Comparison of ENCODE assay signal across 1 cellular context in the genomic region with DNA sequence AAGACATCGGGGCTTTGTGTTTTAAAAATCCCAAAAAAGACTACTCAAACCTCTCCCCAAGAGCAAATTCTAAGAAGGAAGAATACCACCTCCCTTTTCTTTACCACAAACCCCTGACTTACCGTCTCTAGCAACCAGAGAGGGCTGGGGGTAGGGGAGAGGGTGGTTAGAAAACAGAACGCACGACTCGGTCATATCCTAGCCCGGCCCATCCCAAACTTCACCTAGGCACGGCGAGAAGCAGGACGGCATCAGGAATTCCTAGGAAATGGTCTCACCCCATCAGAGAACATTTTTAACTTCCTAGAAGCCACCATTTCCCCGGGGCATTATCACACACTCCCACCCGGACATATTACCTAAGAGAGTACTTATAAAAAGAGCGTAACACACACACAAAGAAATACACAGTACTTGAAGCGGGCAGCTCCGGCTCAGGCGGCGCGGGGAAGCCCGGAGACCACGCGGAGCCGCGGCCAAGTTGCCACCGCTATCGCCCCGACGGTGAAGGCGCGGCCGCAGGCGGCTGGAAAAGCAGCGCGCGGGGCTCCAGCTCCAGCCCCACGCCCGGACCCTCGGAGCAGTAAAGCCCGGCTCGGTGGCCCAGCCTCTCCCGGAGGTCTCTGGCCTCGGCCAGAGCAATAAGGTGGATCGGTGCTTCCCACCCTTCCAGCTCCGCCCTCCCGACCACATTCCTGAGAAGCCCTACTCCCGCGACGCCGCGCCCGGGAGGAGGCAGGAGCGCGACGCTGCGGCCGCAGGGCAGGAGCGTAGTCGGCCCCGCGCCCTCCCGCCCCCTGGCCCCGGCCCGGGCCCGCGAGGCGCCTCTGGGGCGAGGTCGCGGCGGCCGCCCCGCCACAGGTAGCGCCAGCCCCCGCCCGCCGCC.
TF ChIP-seq lines count a peak whose summit lies in the region.

No MANE protein-coding gene starts in this region.

TF ChIP-seq in HepG2, 621 proteins besides CTCF, POLR2A, EP300 and RAD21 (continued from another document and continues in another):
- TF ChIP-seq, protein P1, sequence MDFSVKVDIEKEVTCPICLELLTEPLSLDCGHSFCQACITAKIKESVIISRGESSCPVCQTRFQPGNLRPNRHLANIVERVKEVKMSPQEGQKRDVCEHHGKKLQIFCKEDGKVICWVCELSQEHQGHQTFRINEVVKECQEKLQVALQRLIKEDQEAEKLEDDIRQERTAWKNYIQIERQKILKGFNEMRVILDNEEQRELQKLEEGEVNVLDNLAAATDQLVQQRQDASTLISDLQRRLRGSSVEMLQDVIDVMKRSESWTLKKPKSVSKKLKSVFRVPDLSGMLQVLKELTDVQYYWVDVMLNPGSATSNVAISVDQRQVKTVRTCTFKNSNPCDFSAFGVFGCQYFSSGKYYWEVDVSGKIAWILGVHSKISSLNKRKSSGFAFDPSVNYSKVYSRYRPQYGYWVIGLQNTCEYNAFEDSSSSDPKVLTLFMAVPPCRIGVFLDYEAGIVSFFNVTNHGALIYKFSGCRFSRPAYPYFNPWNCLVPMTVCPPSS (IDR thresholded peaks at IDR 0.05): no peak
- TF ChIP-seq HDAC2 (CRISPR knock-in tag; IDR thresholded peaks at IDR 0.05) (0 out of 2 replicates have a peak, but pooled peaks have one; percentile 25), REPIN1 (CRISPR knock-in tag; IDR thresholded peaks at IDR 0.05; ENCODE audit: borderline replicate concordance, low read depth) (no peak), SRY (CRISPR knock-in tag; IDR thresholded peaks at IDR 0.05) (no peak), ISX (CRISPR knock-in tag; conservative IDR thresholded peaks at IDR 0.05) (no peak), AHR (CRISPR knock-in tag; IDR thresholded peaks at IDR 0.05) (no peak), ZNF83 (CRISPR knock-in tag; IDR thresholded peaks at IDR 0.05; ENCODE audit: borderline replicate concordance) (no peak), GZF1 (CRISPR knock-in tag; IDR thresholded peaks at IDR 0.05) (no peak), SP1 (IDR thresholded peaks at IDR 0.05) (no peak), SP1 (CRISPR knock-in tag; IDR thresholded peaks at IDR 0.05) (0 out of 2 replicates have a peak, but pooled peaks have one; percentile 13), POLR2AphosphoS2 (IDR thresholded peaks at IDR 0.05; ENCODE audit: low read depth, low read length) (no peak), ZNF282 (IDR thresholded peaks at IDR 0.05; ENCODE audit: partially characterized antibody) (no peak), RBFOX2 (IDR thresholded peaks at IDR 0.05; ENCODE audit: low read depth, low read length) (no peak), NAIF1 (CRISPR knock-in tag; IDR thresholded peaks at IDR 0.05; ENCODE audit: borderline replicate concordance) (no peak), ZNF335 (CRISPR knock-in tag; IDR thresholded peaks at IDR 0.05) (no peak), ZNF12 (CRISPR knock-in tag; IDR thresholded peaks at IDR 0.05) (no peak), MXD4 (CRISPR knock-in tag; IDR thresholded peaks at IDR 0.05) (no peak), SOX5 (CRISPR knock-in tag; IDR thresholded peaks at IDR 0.05; ENCODE audit: borderline replicate concordance) (no peak), SMARCC2 (IDR thresholded peaks at IDR 0.05) (no peak), ZNF883 (CRISPR knock-in tag; IDR thresholded peaks at IDR 0.05; ENCODE audit: not compliant biosample characterization) (no peak), ZNF317 (CRISPR knock-in tag; IDR thresholded peaks at IDR 0.05) (no peak)
- TF ChIP-seq, protein P2, sequence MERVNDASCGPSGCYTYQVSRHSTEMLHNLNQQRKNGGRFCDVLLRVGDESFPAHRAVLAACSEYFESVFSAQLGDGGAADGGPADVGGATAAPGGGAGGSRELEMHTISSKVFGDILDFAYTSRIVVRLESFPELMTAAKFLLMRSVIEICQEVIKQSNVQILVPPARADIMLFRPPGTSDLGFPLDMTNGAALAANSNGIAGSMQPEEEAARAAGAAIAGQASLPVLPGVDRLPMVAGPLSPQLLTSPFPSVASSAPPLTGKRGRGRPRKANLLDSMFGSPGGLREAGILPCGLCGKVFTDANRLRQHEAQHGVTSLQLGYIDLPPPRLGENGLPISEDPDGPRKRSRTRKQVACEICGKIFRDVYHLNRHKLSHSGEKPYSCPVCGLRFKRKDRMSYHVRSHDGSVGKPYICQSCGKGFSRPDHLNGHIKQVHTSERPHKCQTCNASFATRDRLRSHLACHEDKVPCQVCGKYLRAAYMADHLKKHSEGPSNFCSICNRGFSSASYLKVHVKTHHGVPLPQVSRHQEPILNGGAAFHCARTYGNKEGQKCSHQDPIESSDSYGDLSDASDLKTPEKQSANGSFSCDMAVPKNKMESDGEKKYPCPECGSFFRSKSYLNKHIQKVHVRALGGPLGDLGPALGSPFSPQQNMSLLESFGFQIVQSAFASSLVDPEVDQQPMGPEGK (CRISPR knock-in tag; IDR thresholded peaks at IDR 0.05): no peak
- TF ChIP-seq, protein P3, sequence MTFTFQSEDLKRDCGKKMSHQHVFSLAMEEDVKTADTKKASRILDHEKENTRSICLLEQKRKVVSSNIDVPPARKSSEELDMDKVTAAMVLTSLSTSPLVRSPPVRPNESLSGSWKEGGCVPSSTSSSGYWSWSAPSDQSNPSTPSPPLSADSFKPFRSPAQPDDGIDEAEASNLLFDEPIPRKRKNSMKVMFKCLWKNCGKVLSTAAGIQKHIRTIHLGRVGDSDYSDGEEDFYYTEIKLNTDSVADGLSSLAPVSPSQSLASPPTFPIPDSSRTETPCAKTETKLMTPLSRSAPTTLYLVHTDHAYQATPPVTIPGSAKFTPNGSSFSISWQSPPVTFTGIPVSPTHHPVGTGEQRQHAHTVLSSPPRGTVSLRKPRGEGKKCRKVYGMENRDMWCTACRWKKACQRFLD (CRISPR knock-in tag; IDR thresholded peaks at IDR 0.05; ENCODE audit: borderline replicate concordance): no peak
- TF ChIP-seq, protein P4, sequence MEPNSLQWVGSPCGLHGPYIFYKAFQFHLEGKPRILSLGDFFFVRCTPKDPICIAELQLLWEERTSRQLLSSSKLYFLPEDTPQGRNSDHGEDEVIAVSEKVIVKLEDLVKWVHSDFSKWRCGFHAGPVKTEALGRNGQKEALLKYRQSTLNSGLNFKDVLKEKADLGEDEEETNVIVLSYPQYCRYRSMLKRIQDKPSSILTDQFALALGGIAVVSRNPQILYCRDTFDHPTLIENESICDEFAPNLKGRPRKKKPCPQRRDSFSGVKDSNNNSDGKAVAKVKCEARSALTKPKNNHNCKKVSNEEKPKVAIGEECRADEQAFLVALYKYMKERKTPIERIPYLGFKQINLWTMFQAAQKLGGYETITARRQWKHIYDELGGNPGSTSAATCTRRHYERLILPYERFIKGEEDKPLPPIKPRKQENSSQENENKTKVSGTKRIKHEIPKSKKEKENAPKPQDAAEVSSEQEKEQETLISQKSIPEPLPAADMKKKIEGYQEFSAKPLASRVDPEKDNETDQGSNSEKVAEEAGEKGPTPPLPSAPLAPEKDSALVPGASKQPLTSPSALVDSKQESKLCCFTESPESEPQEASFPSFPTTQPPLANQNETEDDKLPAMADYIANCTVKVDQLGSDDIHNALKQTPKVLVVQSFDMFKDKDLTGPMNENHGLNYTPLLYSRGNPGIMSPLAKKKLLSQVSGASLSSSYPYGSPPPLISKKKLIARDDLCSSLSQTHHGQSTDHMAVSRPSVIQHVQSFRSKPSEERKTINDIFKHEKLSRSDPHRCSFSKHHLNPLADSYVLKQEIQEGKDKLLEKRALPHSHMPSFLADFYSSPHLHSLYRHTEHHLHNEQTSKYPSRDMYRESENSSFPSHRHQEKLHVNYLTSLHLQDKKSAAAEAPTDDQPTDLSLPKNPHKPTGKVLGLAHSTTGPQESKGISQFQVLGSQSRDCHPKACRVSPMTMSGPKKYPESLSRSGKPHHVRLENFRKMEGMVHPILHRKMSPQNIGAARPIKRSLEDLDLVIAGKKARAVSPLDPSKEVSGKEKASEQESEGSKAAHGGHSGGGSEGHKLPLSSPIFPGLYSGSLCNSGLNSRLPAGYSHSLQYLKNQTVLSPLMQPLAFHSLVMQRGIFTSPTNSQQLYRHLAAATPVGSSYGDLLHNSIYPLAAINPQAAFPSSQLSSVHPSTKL (CRISPR knock-in tag; IDR thresholded peaks at IDR 0.05): no peak
- TF ChIP-seq, protein P5, sequence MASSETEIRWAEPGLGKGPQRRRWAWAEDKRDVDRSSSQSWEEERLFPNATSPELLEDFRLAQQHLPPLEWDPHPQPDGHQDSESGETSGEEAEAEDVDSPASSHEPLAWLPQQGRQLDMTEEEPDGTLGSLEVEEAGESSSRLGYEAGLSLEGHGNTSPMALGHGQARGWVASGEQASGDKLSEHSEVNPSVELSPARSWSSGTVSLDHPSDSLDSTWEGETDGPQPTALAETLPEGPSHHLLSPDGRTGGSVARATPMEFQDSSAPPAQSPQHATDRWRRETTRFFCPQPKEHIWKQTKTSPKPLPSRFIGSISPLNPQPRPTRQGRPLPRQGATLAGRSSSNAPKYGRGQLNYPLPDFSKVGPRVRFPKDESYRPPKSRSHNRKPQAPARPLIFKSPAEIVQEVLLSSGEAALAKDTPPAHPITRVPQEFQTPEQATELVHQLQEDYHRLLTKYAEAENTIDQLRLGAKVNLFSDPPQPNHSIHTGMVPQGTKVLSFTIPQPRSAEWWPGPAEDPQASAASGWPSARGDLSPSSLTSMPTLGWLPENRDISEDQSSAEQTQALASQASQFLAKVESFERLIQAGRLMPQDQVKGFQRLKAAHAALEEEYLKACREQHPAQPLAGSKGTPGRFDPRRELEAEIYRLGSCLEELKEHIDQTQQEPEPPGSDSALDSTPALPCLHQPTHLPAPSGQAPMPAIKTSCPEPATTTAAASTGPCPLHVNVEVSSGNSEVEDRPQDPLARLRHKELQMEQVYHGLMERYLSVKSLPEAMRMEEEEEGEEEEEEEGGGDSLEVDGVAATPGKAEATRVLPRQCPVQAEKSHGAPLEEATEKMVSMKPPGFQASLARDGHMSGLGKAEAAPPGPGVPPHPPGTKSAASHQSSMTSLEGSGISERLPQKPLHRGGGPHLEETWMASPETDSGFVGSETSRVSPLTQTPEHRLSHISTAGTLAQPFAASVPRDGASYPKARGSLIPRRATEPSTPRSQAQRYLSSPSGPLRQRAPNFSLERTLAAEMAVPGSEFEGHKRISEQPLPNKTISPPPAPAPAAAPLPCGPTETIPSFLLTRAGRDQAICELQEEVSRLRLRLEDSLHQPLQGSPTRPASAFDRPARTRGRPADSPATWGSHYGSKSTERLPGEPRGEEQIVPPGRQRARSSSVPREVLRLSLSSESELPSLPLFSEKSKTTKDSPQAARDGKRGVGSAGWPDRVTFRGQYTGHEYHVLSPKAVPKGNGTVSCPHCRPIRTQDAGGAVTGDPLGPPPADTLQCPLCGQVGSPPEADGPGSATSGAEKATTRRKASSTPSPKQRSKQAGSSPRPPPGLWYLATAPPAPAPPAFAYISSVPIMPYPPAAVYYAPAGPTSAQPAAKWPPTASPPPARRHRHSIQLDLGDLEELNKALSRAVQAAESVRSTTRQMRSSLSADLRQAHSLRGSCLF (CRISPR knock-in tag; IDR thresholded peaks at IDR 0.05; ENCODE audit: borderline replicate concordance): no peak
- TF ChIP-seq, protein P6, sequence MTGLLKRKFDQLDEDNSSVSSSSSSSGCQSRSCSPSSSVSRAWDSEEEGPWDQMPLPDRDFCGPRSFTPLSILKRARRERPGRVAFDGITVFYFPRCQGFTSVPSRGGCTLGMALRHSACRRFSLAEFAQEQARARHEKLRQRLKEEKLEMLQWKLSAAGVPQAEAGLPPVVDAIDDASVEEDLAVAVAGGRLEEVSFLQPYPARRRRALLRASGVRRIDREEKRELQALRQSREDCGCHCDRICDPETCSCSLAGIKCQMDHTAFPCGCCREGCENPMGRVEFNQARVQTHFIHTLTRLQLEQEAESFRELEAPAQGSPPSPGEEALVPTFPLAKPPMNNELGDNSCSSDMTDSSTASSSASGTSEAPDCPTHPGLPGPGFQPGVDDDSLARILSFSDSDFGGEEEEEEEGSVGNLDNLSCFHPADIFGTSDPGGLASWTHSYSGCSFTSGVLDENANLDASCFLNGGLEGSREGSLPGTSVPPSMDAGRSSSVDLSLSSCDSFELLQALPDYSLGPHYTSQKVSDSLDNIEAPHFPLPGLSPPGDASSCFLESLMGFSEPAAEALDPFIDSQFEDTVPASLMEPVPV (CRISPR knock-in tag; IDR thresholded peaks at IDR 0.05): no peak
- TF ChIP-seq, protein P7, sequence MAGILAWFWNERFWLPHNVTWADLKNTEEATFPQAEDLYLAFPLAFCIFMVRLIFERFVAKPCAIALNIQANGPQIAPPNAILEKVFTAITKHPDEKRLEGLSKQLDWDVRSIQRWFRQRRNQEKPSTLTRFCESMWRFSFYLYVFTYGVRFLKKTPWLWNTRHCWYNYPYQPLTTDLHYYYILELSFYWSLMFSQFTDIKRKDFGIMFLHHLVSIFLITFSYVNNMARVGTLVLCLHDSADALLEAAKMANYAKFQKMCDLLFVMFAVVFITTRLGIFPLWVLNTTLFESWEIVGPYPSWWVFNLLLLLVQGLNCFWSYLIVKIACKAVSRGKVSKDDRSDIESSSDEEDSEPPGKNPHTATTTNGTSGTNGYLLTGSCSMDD (CRISPR knock-in tag; IDR thresholded peaks at IDR 0.05): no peak
- TF ChIP-seq, protein P8, sequence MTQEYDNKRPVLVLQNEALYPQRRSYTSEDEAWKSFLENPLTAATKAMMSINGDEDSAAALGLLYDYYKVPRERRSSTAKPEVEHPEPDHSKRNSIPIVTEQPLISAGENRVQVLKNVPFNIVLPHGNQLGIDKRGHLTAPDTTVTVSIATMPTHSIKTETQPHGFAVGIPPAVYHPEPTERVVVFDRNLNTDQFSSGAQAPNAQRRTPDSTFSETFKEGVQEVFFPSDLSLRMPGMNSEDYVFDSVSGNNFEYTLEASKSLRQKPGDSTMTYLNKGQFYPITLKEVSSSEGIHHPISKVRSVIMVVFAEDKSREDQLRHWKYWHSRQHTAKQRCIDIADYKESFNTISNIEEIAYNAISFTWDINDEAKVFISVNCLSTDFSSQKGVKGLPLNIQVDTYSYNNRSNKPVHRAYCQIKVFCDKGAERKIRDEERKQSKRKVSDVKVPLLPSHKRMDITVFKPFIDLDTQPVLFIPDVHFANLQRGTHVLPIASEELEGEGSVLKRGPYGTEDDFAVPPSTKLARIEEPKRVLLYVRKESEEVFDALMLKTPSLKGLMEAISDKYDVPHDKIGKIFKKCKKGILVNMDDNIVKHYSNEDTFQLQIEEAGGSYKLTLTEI (CRISPR knock-in tag; conservative IDR thresholded peaks at IDR 0.05): no peak
- TF ChIP-seq, protein P9, sequence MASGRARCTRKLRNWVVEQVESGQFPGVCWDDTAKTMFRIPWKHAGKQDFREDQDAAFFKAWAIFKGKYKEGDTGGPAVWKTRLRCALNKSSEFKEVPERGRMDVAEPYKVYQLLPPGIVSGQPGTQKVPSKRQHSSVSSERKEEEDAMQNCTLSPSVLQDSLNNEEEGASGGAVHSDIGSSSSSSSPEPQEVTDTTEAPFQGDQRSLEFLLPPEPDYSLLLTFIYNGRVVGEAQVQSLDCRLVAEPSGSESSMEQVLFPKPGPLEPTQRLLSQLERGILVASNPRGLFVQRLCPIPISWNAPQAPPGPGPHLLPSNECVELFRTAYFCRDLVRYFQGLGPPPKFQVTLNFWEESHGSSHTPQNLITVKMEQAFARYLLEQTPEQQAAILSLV (CRISPR knock-in tag; IDR thresholded peaks at IDR 0.05; ENCODE audit: borderline replicate concordance): no peak
- TF ChIP-seq, protein P10, sequence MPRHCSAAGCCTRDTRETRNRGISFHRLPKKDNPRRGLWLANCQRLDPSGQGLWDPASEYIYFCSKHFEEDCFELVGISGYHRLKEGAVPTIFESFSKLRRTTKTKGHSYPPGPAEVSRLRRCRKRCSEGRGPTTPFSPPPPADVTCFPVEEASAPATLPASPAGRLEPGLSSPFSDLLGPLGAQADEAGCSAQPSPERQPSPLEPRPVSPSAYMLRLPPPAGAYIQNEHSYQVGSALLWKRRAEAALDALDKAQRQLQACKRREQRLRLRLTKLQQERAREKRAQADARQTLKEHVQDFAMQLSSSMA (CRISPR knock-in tag; IDR thresholded peaks at IDR 0.05): no peak
